1 cellular context compared by ENCODE assay signal in the genomic region with DNA sequence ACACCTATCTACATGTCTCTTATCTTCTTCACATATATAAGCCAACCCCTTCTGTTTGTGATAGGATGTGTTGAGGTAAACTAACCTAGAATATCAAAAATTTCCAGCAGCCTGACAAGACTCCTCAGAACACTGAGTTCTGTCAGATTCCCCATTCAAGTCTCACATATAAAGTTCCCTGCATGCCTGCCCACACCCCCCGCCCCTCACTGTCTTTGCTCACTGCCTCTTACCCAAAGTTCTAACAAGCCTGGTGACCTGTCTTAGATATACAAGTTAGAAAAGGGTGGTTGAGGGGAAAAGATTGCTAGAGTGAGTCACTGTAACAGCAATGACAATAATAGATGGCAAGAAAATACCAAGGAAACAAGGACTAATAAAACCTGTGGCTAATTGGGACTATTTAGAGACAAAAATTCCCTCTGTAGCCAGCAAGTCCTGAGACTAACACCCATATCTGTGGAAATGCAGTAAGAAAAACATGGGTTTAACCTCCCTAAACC.
TF ChIP-seq lines count a peak whose summit lies in the region.

No MANE protein-coding gene starts in this region.

TF ChIP-seq in HepG2, 621 proteins besides CTCF, POLR2A, EP300 and RAD21:
- TF ChIP-seq SRSF9 (IDR thresholded peaks at IDR 0.05; ENCODE audit: borderline replicate concordance, insufficient read depth, low read depth, low read length, poor library complexity, severe bottlenecking) (no peak), POLR2G (IDR thresholded peaks at IDR 0.05; ENCODE audit: low read depth, low read length) (0 out of 2 replicates have a peak, but pooled peaks have one; percentile 47)
